1 cellular context compared by ENCODE assay signal in genomic region chr17:50541402-50541915, GRCh38.
TF ChIP-seq lines count a peak whose summit lies in the region.

No MANE protein-coding gene starts in this region.

TF ChIP-seq in K562, 482 proteins besides CTCF, POLR2A, EP300 and RAD21:
- TF ChIP-seq FOXA3 (CRISPR knock-in tag; conservative IDR thresholded peaks at IDR 0.05 in 1 of 2, IDR thresholded peaks at IDR 0.05 in 1 of 2) (peak in 1 of 2 experiments; percentile 33; a peak in 1 of 4 replicates), TRIM25 (IDR thresholded peaks at IDR 0.05; ENCODE audit: borderline replicate concordance) (no peak), BRD4 (IDR thresholded peaks at IDR 0.05) (no peak), HDGF (IDR thresholded peaks at IDR 0.05) (0 out of 2 replicates have a peak, but pooled peaks have one; percentile 6), ZNF740 (CRISPR knock-in tag; IDR thresholded peaks at IDR 0.05) (no peak), ZNF740 (tag; IDR thresholded peaks at IDR 0.05) (no peak)
